22 cellular contexts compared by ENCODE assay signal in the genomic region with DNA sequence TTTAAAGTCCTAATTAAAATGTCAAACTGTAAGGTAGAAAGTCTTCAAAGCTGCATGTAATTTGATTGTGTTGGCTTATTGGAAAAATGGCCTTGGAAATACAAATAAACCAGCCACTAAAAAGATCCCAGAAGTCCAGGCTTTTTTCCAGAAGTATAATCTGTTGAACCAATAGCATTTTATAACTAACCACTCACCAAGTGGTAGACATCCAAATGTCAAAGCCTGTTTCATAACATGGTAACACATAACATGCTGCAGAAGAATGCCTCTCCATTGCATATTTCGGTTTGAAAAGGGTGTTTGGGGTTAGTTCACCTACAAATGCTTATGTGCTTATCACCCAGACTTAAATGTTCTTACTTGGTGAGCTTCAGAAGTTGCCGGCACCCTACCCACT.
DNase-seq lines count a peak whose midpoint lies in the region; ATAC-seq and TF ChIP-seq lines count a peak whose summit lies in the region.
"Had no signal": no experiment of that assay in that cellular context is flagged by ENCODE, and none has a peak within 500 bp of the region (broad histone marks: within the 10 kb centered on the region; RNA-seq: fewer than 3 reads in every experiment).

No MANE protein-coding gene starts in this region.

- POLR2A ChIA-PET in BJ (lab: Charles Lee), result interaction anchor here (0.7 kb wide), 1 partner anchor 8 kb away, joined by 3 read pairs; no protein-coding TSS in a partner anchor

- intact Hi-C loops in Right ventricle myocardium superior (cut with DNase I), result no loop called here

- H3K9me3 ChIP-seq in adipocyte (ENCODE audit: control insufficient read depth, low read length), result peaks cover 13% of the 10 kb centered on the region

- no peaks in the 10 kb centered on the region for H3K27me3 ChIP-seq in BJ (ENCODE audit: control insufficient read depth, insufficient read depth, low read length)
- H3K27me3 ChIP-seq in adipocyte (replicated peaks; ENCODE audit: control insufficient read depth, insufficient read depth, low read length), result no peaks in the 10 kb centered on the region
- H3K27me3 ChIP-seq: BLaER1 had no signal

- ATAC-seq in Right ventricle myocardium superior (ENCODE audit: poor library complexity), result no peak
- ATAC-seq: GM23338 had no signal

- TF ChIP-seq CTCF in AG09309 (IDR thresholded peaks at IDR 0.05; ENCODE audit: control insufficient read depth, insufficient read depth, low read depth, low read length, missing control alignments), result no peak
- no peak for TF ChIP-seq CTCF in BJ (IDR thresholded peaks at IDR 0.05; ENCODE audit: insufficient read depth, low read depth, low read length)
- no peak for TF ChIP-seq CTCF in fibroblast of the aortic adventitia (IDR thresholded peaks at IDR 0.05; ENCODE audit: insufficient read depth, low read length)

- peak; percentile 27 for DNase-seq in AG09309 (ENCODE audit: low read depth)
- peak; percentile 10 for DNase-seq in BJ (ENCODE audit: low read depth)
- DNase-seq in adipocyte (ENCODE audit: low read depth), result peak; percentile 42
- peak; percentile 61 for DNase-seq in fibroblast of the aortic adventitia (ENCODE audit: low read depth)
- DNase-seq in NCI-H1105 treated with DMSO at 0.1 percent for 48 hours (lab: John Stamatoyannopoulos, UW), result no peak
- DNase-seq in Right ventricle myocardium superior, result no peak
- DNase-seq in cerebellum (ENCODE audit: low spot score), result no peak
- no peak for DNase-seq in hepatic stellate cell (ENCODE audit: low spot score)
- DNase-seq: CD4-positive, CD25-positive, alpha-beta regulatory T cell; DMS153; DND-41; H9; MV-4-11; NCI-H1105; NCI-H146; NCI-H1930; NCI-H2107; NCI-H524; NCI-H82; SHP77 treated with DMSO at 0.1 percent for 48 hours had no signal

- CTCF ChIA-PET in BJ (lab: Yijun Ruan, JAX), result interaction anchor here (1.2 to 2.0 kb wide), 3 partner anchors 13 to 182 kb away, joined by 4 to 6 read pairs (median 4); no protein-coding TSS in a partner anchor

- H3K4me1 ChIP-seq in adipocyte (ENCODE audit: control insufficient read depth, insufficient read depth, low read length), result peaks cover 7% of the 10 kb centered on the region
- H3K4me1 ChIP-seq: BLaER1 had no signal

- H3K36me3 ChIP-seq in BJ (ENCODE audit: control insufficient read depth, insufficient read depth, low read length) (no peaks in the 10 kb centered on the region), adipocyte (ENCODE audit: control insufficient read depth, insufficient read depth, low read length, severe bottlenecking) (no peaks in the 10 kb centered on the region)
- H3K36me3 ChIP-seq: BLaER1 had no signal

- no peak overlapping the region for H3K4me3 ChIP-seq in AG09309 (ENCODE audit: control insufficient read depth, low read depth, low read length)
- H3K4me3 ChIP-seq in BJ (ENCODE audit: low read depth, low read length), result no peak overlapping the region
- H3K4me3 ChIP-seq in adipocyte (ENCODE audit: low read length), result no peak overlapping the region
- no peak overlapping the region for H3K4me3 ChIP-seq in fibroblast of the aortic adventitia (ENCODE audit: low read depth, low read length)
- H3K4me3 ChIP-seq: BLaER1, GM23338 had no signal

- no peak overlapping the region for H3K9ac ChIP-seq in adipocyte (ENCODE audit: low read length)
- H3K9ac ChIP-seq: BLaER1 had no signal

Comparison
In these comparisons a context has a peak if more than half of its experiments do, and no peak if none do; other contexts are left out.
1. DNase-seq: peak in AG09309 (single experiment), BJ (single experiment), adipocyte (single experiment) and fibroblast of the aortic adventitia (single experiment); none in NCI-H1105 treated with DMSO at 0.1 percent for 48 hours (single experiment), Right ventricle myocardium superior (single experiment), cerebellum (single experiment) and hepatic stellate cell (single experiment).